In genomic region chr3:12383218-12383617, GRCh38 we compare ENCODE assay signal across 27 cellular contexts.
"Had no signal": no experiment of that assay in that cellular context is flagged by ENCODE, and none has a peak within 500 bp of the region (broad histone marks: within the 10 kb centered on the region; RNA-seq: fewer than 3 reads in every experiment).

No MANE protein-coding gene starts in this region.

- H3K27me3 ChIP-seq: colonic mucosa, gastrocnemius medialis, heart left ventricle, left lung, right lobe of liver, stomach, testis, tibial artery had no signal

- H3K9me3 ChIP-seq: colonic mucosa, gastrocnemius medialis, left lung, mucosa of descending colon, neutrophil, right lobe of liver, stomach, testis, tibial artery had no signal

- DNase-seq: colonic mucosa; dermis blood vessel endothelial cell; effector memory CD8-positive, alpha-beta T cell; gastrocnemius medialis; heart left ventricle; hippocampal formation; left cardiac atrium; left lung; mesenchymal stem cell; mucosa of descending colon; naive B cell; right lobe of liver; stimulated activated CD4-positive, alpha-beta T cell treated with anti-CD3 and anti-CD28 coated beads, Interleukin-12 subunit alpha, Interleukin-12 subunit beta, amount 100 ng/mL, for 4 hours; stimulated activated CD4-positive, alpha-beta T cell treated with anti-CD3 and anti-CD28 coated beads, Interleukin-1b, Interleukin-23, amount 100 ng/mL, for 48 hours; stimulated activated CD4-positive, alpha-beta T cell treated with anti-CD3 and anti-CD28 coated beads, Interleukin-4, amount 100 ng/mL, for 1 hour; stimulated activated CD8-positive, alpha-beta memory T cell treated with anti-CD3 and anti-CD28 coated beads, Interleukin-4, amount 100 ng/mL, for 48 hours; stimulated activated naive CD4-positive, alpha-beta T cell; stomach; substantia nigra; testis; tibial artery had no signal

- H3K4me3 ChIP-seq: colonic mucosa, gastrocnemius medialis, heart left ventricle, left lung, mucosa of descending colon, right lobe of liver, smooth muscle cell, stomach, testis, tibial artery had no signal

- H2AFZ ChIP-seq: parathyroid adenoma had no signal

- H3K79me2 ChIP-seq: parathyroid adenoma had no signal

- H3K9ac ChIP-seq: parathyroid adenoma had no signal

- H3K4me2 ChIP-seq: smooth muscle cell had no signal

- H3K36me3 ChIP-seq: colonic mucosa, gastrocnemius medialis, neutrophil, tibial artery had no signal

- H3K4me1 ChIP-seq: gastrocnemius medialis, left lung, parathyroid adenoma, testis, tibial artery had no signal

- ATAC-seq: effector memory CD8-positive, alpha-beta T cell; gastrocnemius medialis; heart left ventricle; left cardiac atrium; left lung; mucosa of descending colon; natural killer cell treated with Interleukin-12 subunit alpha and Interleukin-12 subunit beta and Interleukin-15 and Interleukin-18, amount 100 ng/mL, for 72 hours; right lobe of liver had no signal

- FAIRE-seq: islet of Langerhans, urothelium cell line had no signal

- H3K27ac ChIP-seq: colonic mucosa, gastrocnemius medialis, heart left ventricle, left lung, neutrophil, parathyroid adenoma, right lobe of liver, stomach, testis, tibial artery had no signal
